14 cellular contexts compared by ENCODE assay signal in the genomic region with DNA sequence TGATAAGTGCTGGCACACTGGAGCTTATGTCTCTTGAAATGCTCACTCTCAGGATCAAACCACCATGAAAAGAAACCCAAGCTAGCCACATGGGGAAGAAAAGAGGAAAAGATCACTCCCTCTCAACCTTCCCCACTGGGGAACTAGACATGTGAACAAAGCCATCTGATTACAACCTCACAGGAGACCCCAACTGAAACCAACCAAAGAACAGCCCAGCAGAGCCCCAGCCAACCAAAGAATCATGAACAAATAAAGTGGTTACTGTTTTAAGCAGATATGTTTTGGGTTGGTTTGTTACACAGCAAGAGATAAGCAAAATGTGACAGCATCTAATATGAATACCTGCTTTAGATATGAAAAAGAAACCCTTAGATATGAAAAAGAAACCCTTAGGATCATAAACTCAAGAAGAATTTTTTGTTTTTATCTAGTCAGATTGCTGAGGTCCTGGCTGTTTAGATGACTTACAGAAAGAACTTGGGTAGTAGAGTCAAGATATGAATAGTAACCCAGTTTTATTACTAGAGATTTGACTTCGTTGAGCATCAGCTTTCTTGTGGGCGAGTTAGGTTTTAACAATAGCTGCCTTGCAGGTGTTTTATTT. TPM values are rescaled to one million over a fixed set of nuclear protein-coding genes. Genes with fewer than 3 reads are reported as not detected.
A peak's percentile ranks its signal among the peaks of the same experiment; 100 is the strongest.
DNase-seq lines count a peak whose midpoint lies in the region; ATAC-seq and TF ChIP-seq lines count a peak whose summit lies in the region.
"Had no signal": no experiment of that assay in that cellular context is flagged by ENCODE, and none has a peak within 500 bp of the region (broad histone marks: within the 10 kb centered on the region; RNA-seq: fewer than 3 reads in every experiment).

No MANE protein-coding gene starts in this region.

- no peaks in the 10 kb centered on the region for H3K27me3 ChIP-seq in OCI-LY1 (ENCODE audit: insufficient read depth, low read length)
- H3K27me3 ChIP-seq in naive thymus-derived CD4-positive, alpha-beta T cell (ENCODE audit: control insufficient read depth in 2 of 2, insufficient read depth in 2 of 2, low read length in 2 of 2) = no peaks in the 10 kb centered on the region

- peak overlapping the region; percentile 79 for H3K27ac Mint-ChIP-seq in activated T-cell treated with anti-CD3 and anti-CD28 coated beads, Interleukin-2, amount 50 U/mL, for 72 hours
- H3K27ac Mint-ChIP-seq in activated T-cell treated with anti-CD3 and anti-CD28 coated beads, Interleukin-2, amount 50 U/mL, for 24 hours = no peak overlapping the region
- H3K27ac Mint-ChIP-seq in naive thymus-derived CD4-positive, alpha-beta T cell = peak overlapping the region; percentile 80 to 98 (median 92)

- no peaks in the 10 kb centered on the region for H3F3A ChIP-seq in OCI-LY1 (ENCODE audit: insufficient read depth, low read length)

- no peaks in the 10 kb centered on the region for H3K9me3 Mint-ChIP-seq in activated T-cell treated with anti-CD3 and anti-CD28 coated beads, Interleukin-2, amount 50 U/mL, for 72 hours
- no peaks in the 10 kb centered on the region for H3K9me3 Mint-ChIP-seq in activated T-cell treated with anti-CD3 and anti-CD28 coated beads, Interleukin-2, amount 50 U/mL, for 24 hours
- H3K9me3 Mint-ChIP-seq in naive thymus-derived CD4-positive, alpha-beta T cell = peaks cover 0 to 5% (median 0%) of the 10 kb centered on the region in 11 donors

- H4K20me1 ChIP-seq in OCI-LY1 (ENCODE audit: insufficient read depth, low read length) = no peaks in the 10 kb centered on the region

- ATAC-seq in activated T-cell treated with anti-CD3 and anti-CD28 coated beads, Interleukin-2, amount 50 U/mL, for 72 hours (replicated peaks in 1 of 2) = peak; percentile 60 to 63
- ATAC-seq in HG02571 (IDR thresholded peaks at IDR 0.05; ENCODE audit: unreplicated experiment) (peak; percentile 12), HG02884 (IDR thresholded peaks at IDR 0.05; ENCODE audit: unreplicated experiment) (no peak)
- no peak for ATAC-seq in naive thymus-derived CD4-positive, alpha-beta T cell

- H3K9me3 ChIP-seq in OCI-LY1 (ENCODE audit: low read length) = no peaks in the 10 kb centered on the region
- no peaks in the 10 kb centered on the region for H3K9me3 ChIP-seq in naive thymus-derived CD4-positive, alpha-beta T cell (ENCODE audit: control insufficient read depth in 2 of 3, low read length in 3 of 3)

- no peak for DNase-seq in activated T-cell treated with anti-CD3 and anti-CD28 coated beads, Interleukin-2, amount 50 U/mL, for 72 hours
- DNase-seq in activated T-cell treated with anti-CD3 and anti-CD28 coated beads, Interleukin-2, amount 50 U/mL, for 24 hours = no peak
- DNase-seq in naive thymus-derived CD4-positive, alpha-beta T cell = no peak
- DNase-seq in GF-D8 (lab: John Stamatoyannopoulos, UW) = no peak
- DNase-seq in GM19240 (ENCODE audit: insufficient read length, low spot score) = no peak
- DNase-seq: activated effector memory CD4-positive, alpha-beta T cell treated with Interleukin-2 at 50 U/mL for 16 hours; NCI-H1105 treated with DMSO at 0.1 percent for 48 hours; NCI-H524 treated with DMSO at 0.1 percent for 48 hours; stimulated activated naive CD4-positive, alpha-beta T cell treated with Interleukin-2 at 50 U/mL for 16 hours had no signal

- no peaks in the 10 kb centered on the region for H3K9me2 ChIP-seq in OCI-LY1 (ENCODE audit: low read depth, low read length)

- intact Hi-C loops in naive thymus-derived CD4-positive, alpha-beta T cell (cut with micrococcal nuclease) = no loop called here

- no peak overlapping the region for H3K4me3 ChIP-seq in OCI-LY1 (ENCODE audit: low read depth, low read length, poor library complexity, severe bottlenecking)
- H3K4me3 ChIP-seq in naive thymus-derived CD4-positive, alpha-beta T cell (ENCODE audit: low read length) = peak overlapping the region; percentile 46

- peak overlapping the region; percentile 68 to 69 for H3K4me3 Mint-ChIP-seq in activated T-cell treated with anti-CD3 and anti-CD28 coated beads, Interleukin-2, amount 50 U/mL, for 72 hours
- H3K4me3 Mint-ChIP-seq in activated T-cell treated with anti-CD3 and anti-CD28 coated beads, Interleukin-2, amount 50 U/mL, for 24 hours = no peak overlapping the region
- peak overlapping the region in 9 of 10 donors; percentile 57 to 89 (median 81) for H3K4me3 Mint-ChIP-seq in naive thymus-derived CD4-positive, alpha-beta T cell

- CTCF ChIA-PET in naive thymus-derived CD4-positive, alpha-beta T cell (lab: Charles Lee) = no interaction called here

- no peaks in the 10 kb centered on the region for H3K36me3 Mint-ChIP-seq in activated T-cell treated with anti-CD3 and anti-CD28 coated beads, Interleukin-2, amount 50 U/mL, for 72 hours (ENCODE audit: insufficient read depth in 2 of 2)
- H3K36me3 Mint-ChIP-seq in activated T-cell treated with anti-CD3 and anti-CD28 coated beads, Interleukin-2, amount 50 U/mL, for 24 hours (ENCODE audit: low read depth) = no peaks in the 10 kb centered on the region
- H3K36me3 Mint-ChIP-seq in naive thymus-derived CD4-positive, alpha-beta T cell = peaks cover 0 to 10% (median 0%) of the 10 kb centered on the region in 5 donors

- peaks cover 20% of the 10 kb centered on the region for H3K4me1 ChIP-seq in OCI-LY1 (ENCODE audit: insufficient read depth, low read length, severe bottlenecking)
- peaks cover 0 to 6% of the 10 kb centered on the region in 2 donors for H3K4me1 ChIP-seq in naive thymus-derived CD4-positive, alpha-beta T cell (ENCODE audit: control insufficient read depth in 2 of 2, insufficient read depth in 2 of 2, low read length in 2 of 2)

- H3K27ac ChIP-seq in OCI-LY1 (ENCODE audit: low read depth, low read length, poor library complexity, severe bottlenecking) = peak overlapping the region; percentile 71
- no peak overlapping the region for H3K27ac ChIP-seq in naive thymus-derived CD4-positive, alpha-beta T cell (ENCODE audit: low read depth, low read length)
- H3K27ac ChIP-seq: epithelial cell of prostate had no signal

- no peak overlapping the region for H3K9ac ChIP-seq in OCI-LY1 (ENCODE audit: low read length)

- POLR2A ChIA-PET in naive thymus-derived CD4-positive, alpha-beta T cell (lab: Charles Lee) = no interaction called here

- H3K79me2 ChIP-seq in OCI-LY1 (ENCODE audit: insufficient read depth, low read length) = no peaks in the 10 kb centered on the region

- H3K27me3 Mint-ChIP-seq in activated T-cell treated with anti-CD3 and anti-CD28 coated beads, Interleukin-2, amount 50 U/mL, for 72 hours (ENCODE audit: low read depth) = no peaks in the 10 kb centered on the region
- H3K27me3 Mint-ChIP-seq in activated T-cell treated with anti-CD3 and anti-CD28 coated beads, Interleukin-2, amount 50 U/mL, for 24 hours = peaks cover 38% of the 10 kb centered on the region
- no peaks in the 10 kb centered on the region for H3K27me3 Mint-ChIP-seq in naive thymus-derived CD4-positive, alpha-beta T cell

- 0 out of 2 replicates have a peak overlapping the region, but pooled peaks have one; percentile 60 for H3K4me2 ChIP-seq in OCI-LY1 (ENCODE audit: low read length)

- peaks cover 12% of the 10 kb centered on the region for H3K4me1 Mint-ChIP-seq in activated T-cell treated with anti-CD3 and anti-CD28 coated beads, Interleukin-2, amount 50 U/mL, for 72 hours (ENCODE audit: low read depth)
- peaks cover 17% of the 10 kb centered on the region for H3K4me1 Mint-ChIP-seq in activated T-cell treated with anti-CD3 and anti-CD28 coated beads, Interleukin-2, amount 50 U/mL, for 24 hours (ENCODE audit: low read depth)
- peaks cover 0 to 16% (median 8%) of the 10 kb centered on the region in 7 donors for H3K4me1 Mint-ChIP-seq in naive thymus-derived CD4-positive, alpha-beta T cell

- H3K36me3 ChIP-seq in OCI-LY1 (ENCODE audit: insufficient read depth, low read length) = no peaks in the 10 kb centered on the region
- H3K36me3 ChIP-seq in naive thymus-derived CD4-positive, alpha-beta T cell (ENCODE audit: control insufficient read depth in 2 of 3, insufficient read depth in 3 of 3, low read length in 3 of 3) = no peaks in the 10 kb centered on the region

- no peak for TF ChIP-seq CTCF in OCI-LY1 (IDR thresholded peaks at IDR 0.05; ENCODE audit: low read length)

- no peak overlapping the region for H2AFZ ChIP-seq in OCI-LY1 (ENCODE audit: low read length)

RNA-seq across cellular contexts. Expression of a gene that starts 23.7 kb away (rescaled TPM):
- total RNA-seq in activated T-cell treated with anti-CD3 and anti-CD28 coated beads, Interleukin-2, amount 50 U/mL, for 72 hours = under 1 TPM; 0.05 to 0.23 TPM
- total RNA-seq in naive thymus-derived CD4-positive, alpha-beta T cell = 1 to 10 TPM in 3 of 5 experiments, under 1 TPM in 2; 0.13 to 4.4 (median 1.0) TPM
- under 1 TPM in 1 of 2 donors, not detected in 1; 0.05 TPM for polyA plus RNA-seq in naive thymus-derived CD4-positive, alpha-beta T cell
- total RNA-seq: renal cortical epithelial cell had no signal

RNA-seq across cellular contexts. Expression of a gene that starts 52.0 kb away (rescaled TPM):
- total RNA-seq in activated T-cell treated with anti-CD3 and anti-CD28 coated beads, Interleukin-2, amount 50 U/mL, for 72 hours = 10 to 100 TPM; 71.4 to 74.1 TPM
- total RNA-seq in naive thymus-derived CD4-positive, alpha-beta T cell = 10 to 100 TPM; 24.7 to 95.8 (median 32.0) TPM
- polyA plus RNA-seq in naive thymus-derived CD4-positive, alpha-beta T cell = 10 to 100 TPM; 26.0 to 34.7 TPM

Comparison
In these comparisons a context has a peak if more than half of its experiments do, and no peak if none do; other contexts are left out.
1. ATAC-seq: peak in activated T-cell treated with anti-CD3 and anti-CD28 coated beads, Interleukin-2, amount 50 U/mL, for 72 hours (2 of 2) and HG02571 (single experiment); none in naive thymus-derived CD4-positive, alpha-beta T cell (single experiment) and HG02884 (single experiment).